9 cellular contexts compared by ENCODE assay signal in genomic region chr1:161726631-161727342, GRCh38. TPM values are rescaled to one million over a fixed set of nuclear protein-coding genes. Genes with fewer than 3 reads are reported as not detected.
DNase-seq lines count a peak whose midpoint lies in the region; ATAC-seq and TF ChIP-seq lines count a peak whose summit lies in the region.
"Had no signal": no experiment of that assay in that cellular context is flagged by ENCODE, and none has a peak within 500 bp of the region (broad histone marks: within the 10 kb centered on the region; RNA-seq: fewer than 3 reads in every experiment).

No MANE protein-coding gene starts in this region.

- H3K36me3 ChIP-seq in CD4-positive, alpha-beta memory T cell (ENCODE audit: insufficient read depth, low read length), result no peaks in the 10 kb centered on the region
- no peaks in the 10 kb centered on the region for H3K36me3 ChIP-seq in PC-9 (ENCODE audit: low read depth)
- no peaks in the 10 kb centered on the region for H3K36me3 ChIP-seq in naive thymus-derived CD4-positive, alpha-beta T cell (ENCODE audit: control insufficient read depth in 2 of 3, insufficient read depth in 3 of 3, low read length in 3 of 3)

- H3K9me2 ChIP-seq in PC-9 (ENCODE audit: insufficient read depth), result no peaks in the 10 kb centered on the region

- H3F3A ChIP-seq in PC-9 (ENCODE audit: insufficient read depth, low read depth), result peaks cover 27% of the 10 kb centered on the region

- H3K4me1 ChIP-seq in CD4-positive, alpha-beta memory T cell (ENCODE audit: insufficient read depth, low read length), result peaks cover 38% of the 10 kb centered on the region
- peaks cover 65% of the 10 kb centered on the region for H3K4me1 ChIP-seq in PC-9 (replicated peaks; ENCODE audit: insufficient read depth)
- H3K4me1 ChIP-seq in naive thymus-derived CD4-positive, alpha-beta T cell (ENCODE audit: control insufficient read depth in 2 of 2, insufficient read depth in 2 of 2, low read length in 2 of 2), result peaks cover 11 to 16% of the 10 kb centered on the region in 2 donors

- peak overlapping the region; percentile 61 for H3K27ac ChIP-seq in CD4-positive, alpha-beta memory T cell (ENCODE audit: low read depth, low read length)
- peak overlapping the region; percentile 88 for H3K27ac ChIP-seq in PC-9
- peak overlapping the region; percentile 59 for H3K27ac ChIP-seq in naive thymus-derived CD4-positive, alpha-beta T cell (ENCODE audit: low read depth, low read length)

- H3K4me2 ChIP-seq in PC-9, result peak overlapping the region; percentile 99

- peak overlapping the region; percentile 79 to 85 for H3K4me3 ChIP-seq in CD4-positive, alpha-beta memory T cell (ENCODE audit: low read length in 2 of 2)
- H3K4me3 ChIP-seq in PC-9 (peak overlapping the region; percentile 97), fibroblast of mammary gland (ENCODE audit: control insufficient read depth, low read depth, low read length) (peak overlapping the region; percentile 72)
- peak overlapping the region; percentile 93 for H3K4me3 ChIP-seq in naive thymus-derived CD4-positive, alpha-beta T cell (ENCODE audit: low read length)

- peaks cover 24 to 53% (median 39%) of the 10 kb centered on the region in 4 donors for H3K4me1 Mint-ChIP-seq in CD4-positive, alpha-beta memory T cell
- peaks cover 33% of the 10 kb centered on the region for H3K4me1 Mint-ChIP-seq in activated T-helper 17 cell treated with anti-CD3 and anti-CD28 coated beads, Interleukin-2, amount 50 U/mL, for 72 hours
- peaks cover 30 to 51% (median 35%) of the 10 kb centered on the region in 7 donors for H3K4me1 Mint-ChIP-seq in naive thymus-derived CD4-positive, alpha-beta T cell
- peaks cover 64% of the 10 kb centered on the region for H3K4me1 Mint-ChIP-seq in stimulated activated naive CD8-positive, alpha-beta T cell treated with anti-CD3 and anti-CD28 coated beads, Interleukin-15, Interleukin-2, amounts not matched to agents 100 ng/mL and 50 ng/mL, for 24 hours (ENCODE audit: low read depth)

- H3K4me3 Mint-ChIP-seq in CD4-positive, alpha-beta memory T cell, result peak overlapping the region; percentile 92 to 100 (median 96)
- H3K4me3 Mint-ChIP-seq in activated T-helper 17 cell treated with anti-CD3 and anti-CD28 coated beads, Interleukin-2, amount 50 U/mL, for 72 hours, result peak overlapping the region; percentile 85
- H3K4me3 Mint-ChIP-seq in naive thymus-derived CD4-positive, alpha-beta T cell, result peak overlapping the region; percentile 89 to 100 (median 99)
- H3K4me3 Mint-ChIP-seq in stimulated activated naive CD8-positive, alpha-beta T cell treated with anti-CD3 and anti-CD28 coated beads, Interleukin-15, Interleukin-2, amounts not matched to agents 100 ng/mL and 50 ng/mL, for 24 hours, result peak overlapping the region; percentile 87

- intact Hi-C loops in CD4-positive, alpha-beta memory T cell (cut with micrococcal nuclease), result loop anchor here (1.0 to 5.0 kb wide), 4 partner anchors 15 to 184 kb away; partner anchors contain the start of gene ATF6
- intact Hi-C loops in PC-9 (cut with micrococcal nuclease; ENCODE audit: unreplicated experiment), result loop anchor here (2.0 kb wide), 2 partner anchors 22 to 114 kb away; partner anchors contain the start of gene DUSP12
- intact Hi-C loops in naive thymus-derived CD4-positive, alpha-beta T cell (cut with micrococcal nuclease), result loop anchor here (1.0 to 10.0 kb wide), 15 partner anchors 12 to 1802 kb away; partner anchors contain the start of genes ATF6 (in 2 of the 2), DUSP12 (in 2 of the 2), TAGLN2 (in 1 of the 2) and TOMM40L (in 1 of the 2)

- ATAC-seq in GM19351 (IDR thresholded peaks at IDR 0.05; ENCODE audit: unreplicated experiment), result peak; percentile 49
- ATAC-seq in HG03460 (IDR thresholded peaks at IDR 0.05; ENCODE audit: unreplicated experiment), result peak; percentile 51
- ATAC-seq in activated T-helper 17 cell treated with anti-CD3 and anti-CD28 coated beads, Interleukin-2, amount 50 U/mL, for 72 hours (replicated peaks), result peak; percentile 41
- ATAC-seq in naive thymus-derived CD4-positive, alpha-beta T cell, result peak; percentile 73

- no peaks in the 10 kb centered on the region for H4K20me1 ChIP-seq in PC-9 (ENCODE audit: insufficient read depth)

- H3K27me3 Mint-ChIP-seq in CD4-positive, alpha-beta memory T cell, result no peaks in the 10 kb centered on the region
- peaks cover 19% of the 10 kb centered on the region for H3K27me3 Mint-ChIP-seq in activated T-helper 17 cell treated with anti-CD3 and anti-CD28 coated beads, Interleukin-2, amount 50 U/mL, for 72 hours
- H3K27me3 Mint-ChIP-seq in naive thymus-derived CD4-positive, alpha-beta T cell, result peaks cover 0 to 76% (median 0%) of the 10 kb centered on the region in 5 donors
- H3K27me3 Mint-ChIP-seq in stimulated activated naive CD8-positive, alpha-beta T cell treated with anti-CD3 and anti-CD28 coated beads, Interleukin-15, Interleukin-2, amounts not matched to agents 100 ng/mL and 50 ng/mL, for 24 hours, result peaks cover 22% of the 10 kb centered on the region

- TF ChIP-seq CTCF in PC-9 (conservative IDR thresholded peaks at IDR 0.05) (no peak), fibroblast of mammary gland (conservative IDR thresholded peaks at IDR 0.05; ENCODE audit: control insufficient read depth, insufficient read depth, low read depth, low read length) (no peak)

- no TSS peak for BruUV-seq in PC-9 (replicated peaks; lab: Mats Ljungman, UMichigan)

- POLR2A ChIA-PET in CD4-positive, alpha-beta memory T cell (lab: Charles Lee; ENCODE audit: partially characterized antibody), result interaction anchor here (0.6 to 4.6 kb wide), 23 partner anchors 8 to 1804 kb away, joined by 3 to 104 read pairs (median 4); partner anchors contain the start of genes ATF6, DUSP12 and HSPA6
- POLR2A ChIA-PET in PC-9 (lab: Charles Lee; ENCODE audit: unreplicated experiment), result interaction anchor here (0.5 to 0.7 kb wide), 3 partner anchors 327 to 1319 kb away, joined by 3 to 9 read pairs (median 5); no protein-coding TSS in a partner anchor
- POLR2A ChIA-PET in naive thymus-derived CD4-positive, alpha-beta T cell (lab: Charles Lee), result interaction anchor here (0.9 to 5.3 kb wide), 13 partner anchors 10 to 1595 kb away, joined by 3 to 60 read pairs (median 5); partner anchors contain the start of genes DUSP12, NUF2 and PPOX

- CTCF ChIA-PET in CD4-positive, alpha-beta memory T cell (lab: Charles Lee; ENCODE audit: partially characterized antibody), result interaction anchor here (0.9 to 6.6 kb wide), 8 partner anchors 10 to 345 kb away, joined by 3 to 103 read pairs (median 6); partner anchors contain the start of gene DUSP12
- CTCF ChIA-PET in PC-9 (lab: Charles Lee), result interaction anchor here (0.7 kb wide), 1 partner anchor 114 kb away, joined by 5 read pairs; no protein-coding TSS in a partner anchor
- CTCF ChIA-PET in naive thymus-derived CD4-positive, alpha-beta T cell (lab: Charles Lee), result interaction anchor here (0.7 to 2.7 kb wide), 8 partner anchors 11 to 336 kb away, joined by 3 to 36 read pairs (median 4); partner anchors contain the start of genes DUSP12 and OLFML2B

- peaks cover 0 to 6% of the 10 kb centered on the region in 2 donors for H3K36me3 Mint-ChIP-seq in CD4-positive, alpha-beta memory T cell
- H3K36me3 Mint-ChIP-seq in activated T-helper 17 cell treated with anti-CD3 and anti-CD28 coated beads, Interleukin-2, amount 50 U/mL, for 72 hours (ENCODE audit: low read depth), result no peaks in the 10 kb centered on the region
- H3K36me3 Mint-ChIP-seq in naive thymus-derived CD4-positive, alpha-beta T cell, result peaks cover 0 to 3% (median 0%) of the 10 kb centered on the region in 5 donors
- no peaks in the 10 kb centered on the region for H3K36me3 Mint-ChIP-seq in stimulated activated naive CD8-positive, alpha-beta T cell treated with anti-CD3 and anti-CD28 coated beads, Interleukin-15, Interleukin-2, amounts not matched to agents 100 ng/mL and 50 ng/mL, for 24 hours (ENCODE audit: low read depth)

- peak; percentile 66 to 77 (median 68) for DNase-seq in CD4-positive, alpha-beta memory T cell
- DNase-seq in PC-9, result peak; percentile 70 to 80
- DNase-seq in fibroblast of mammary gland (ENCODE audit: low read depth), result peak; percentile 80
- peak; percentile 48 to 68 (median 64) for DNase-seq in naive thymus-derived CD4-positive, alpha-beta T cell

- H3K27ac Mint-ChIP-seq in CD4-positive, alpha-beta memory T cell, result peak overlapping the region; percentile 22 to 97 (median 77)
- no peak overlapping the region for H3K27ac Mint-ChIP-seq in activated T-helper 17 cell treated with anti-CD3 and anti-CD28 coated beads, Interleukin-2, amount 50 U/mL, for 72 hours
- H3K27ac Mint-ChIP-seq in naive thymus-derived CD4-positive, alpha-beta T cell, result peak overlapping the region in 4 of 9 donors; percentile 58 to 94 (median 72)
- peak overlapping the region; percentile 65 for H3K27ac Mint-ChIP-seq in stimulated activated naive CD8-positive, alpha-beta T cell treated with anti-CD3 and anti-CD28 coated beads, Interleukin-15, Interleukin-2, amounts not matched to agents 100 ng/mL and 50 ng/mL, for 24 hours

- H3K79me2 ChIP-seq in PC-9 (ENCODE audit: low read depth), result peaks cover 18% of the 10 kb centered on the region

- H2AFZ ChIP-seq in PC-9, result peak overlapping the region; percentile 93

- no peaks in the 10 kb centered on the region for H3K9me3 Mint-ChIP-seq in CD4-positive, alpha-beta memory T cell
- no peaks in the 10 kb centered on the region for H3K9me3 Mint-ChIP-seq in activated T-helper 17 cell treated with anti-CD3 and anti-CD28 coated beads, Interleukin-2, amount 50 U/mL, for 72 hours
- peaks cover 0 to 2% (median 0%) of the 10 kb centered on the region in 11 donors for H3K9me3 Mint-ChIP-seq in naive thymus-derived CD4-positive, alpha-beta T cell
- no peaks in the 10 kb centered on the region for H3K9me3 Mint-ChIP-seq in stimulated activated naive CD8-positive, alpha-beta T cell treated with anti-CD3 and anti-CD28 coated beads, Interleukin-15, Interleukin-2, amounts not matched to agents 100 ng/mL and 50 ng/mL, for 24 hours

- no peaks in the 10 kb centered on the region for H3K27me3 ChIP-seq in CD4-positive, alpha-beta memory T cell (ENCODE audit: insufficient read depth, low read length)
- H3K27me3 ChIP-seq in PC-9 (ENCODE audit: insufficient read depth, low read depth), result no peaks in the 10 kb centered on the region
- H3K27me3 ChIP-seq in naive thymus-derived CD4-positive, alpha-beta T cell (ENCODE audit: control insufficient read depth in 2 of 2, insufficient read depth in 2 of 2, low read length in 2 of 2), result no peaks in the 10 kb centered on the region

- no peaks in the 10 kb centered on the region for H3K9me3 ChIP-seq in CD4-positive, alpha-beta memory T cell (ENCODE audit: control insufficient read depth in 1 of 2, low read length in 2 of 2)
- no peaks in the 10 kb centered on the region for H3K9me3 ChIP-seq in PC-9 (ENCODE audit: insufficient read depth, low read depth)
- no peaks in the 10 kb centered on the region for H3K9me3 ChIP-seq in naive thymus-derived CD4-positive, alpha-beta T cell (ENCODE audit: control insufficient read depth in 2 of 3, low read length in 3 of 3)

RNA-seq across cellular contexts. Expression of gene FCRLB, which starts 5.4 kb away (rescaled TPM):
- total RNA-seq in CD4-positive, alpha-beta memory T cell, result 1 to 10 TPM; 1.2 to 1.5 TPM
- 1 to 10 TPM; 1.0 to 1.6 TPM for polyA plus RNA-seq in CD4-positive, alpha-beta memory T cell
- 1.0 and 1.5 TPM in 2 replicates for total RNA-seq in PC-9 (2021)
- not detected for total RNA-seq in activated T-helper 17 cell treated with anti-CD3 and anti-CD28 coated beads, Interleukin-2, amount 50 U/mL, for 72 hours
- total RNA-seq in naive thymus-derived CD4-positive, alpha-beta T cell, result 1 to 10 TPM in 2 of 5 experiments, under 1 TPM in 3; 0.34 to 1.8 (median 0.76) TPM
- under 1 TPM; 0.79 to 0.90 TPM for polyA plus RNA-seq in naive thymus-derived CD4-positive, alpha-beta T cell

RNA-seq across cellular contexts. Expression of gene FCRLA, which starts 19.8 kb away (rescaled TPM):
- total RNA-seq in CD4-positive, alpha-beta memory T cell, result not detected
- 1 to 10 TPM in 1 of 2 donors, under 1 TPM in 1; 0.23 to 2.7 TPM for polyA plus RNA-seq in CD4-positive, alpha-beta memory T cell
- 0.20 TPM in 1 of 2 replicates, not detected in the other for total RNA-seq in PC-9 (2021)
- total RNA-seq in activated T-helper 17 cell treated with anti-CD3 and anti-CD28 coated beads, Interleukin-2, amount 50 U/mL, for 72 hours, result not detected
- 1 to 10 TPM in 1 of 5 experiments, under 1 TPM in 3, not detected in 1; 0.32 to 1.8 (median 0.53) TPM for total RNA-seq in naive thymus-derived CD4-positive, alpha-beta T cell
- under 1 TPM; 0.56 to 0.59 TPM for polyA plus RNA-seq in naive thymus-derived CD4-positive, alpha-beta T cell
- total RNA-seq: dermis microvascular lymphatic vessel endothelial cell had no signal

RNA-seq across cellular contexts. Expression of gene DUSP12, which starts 22.8 kb away (rescaled TPM):
- total RNA-seq in CD4-positive, alpha-beta memory T cell, result 10 to 100 TPM; 30.4 to 31.6 TPM
- 10 to 100 TPM; 53.8 to 86.5 TPM for polyA plus RNA-seq in CD4-positive, alpha-beta memory T cell
- 21.0 and 23.6 TPM in 2 replicates for total RNA-seq in PC-9 (2021)
- total RNA-seq in activated T-helper 17 cell treated with anti-CD3 and anti-CD28 coated beads, Interleukin-2, amount 50 U/mL, for 72 hours, result 10 to 100 TPM; 12.0 to 16.7 TPM
- total RNA-seq in naive thymus-derived CD4-positive, alpha-beta T cell, result 10 to 100 TPM; 16.1 to 31.4 (median 24.1) TPM
- polyA plus RNA-seq in naive thymus-derived CD4-positive, alpha-beta T cell, result 10 to 100 TPM; 74.3 to 75.2 TPM

RNA-seq across cellular contexts. Expression of gene ATF6, which starts 39.3 kb away (rescaled TPM):
- 10 to 100 TPM; 22.3 to 22.4 TPM for total RNA-seq in CD4-positive, alpha-beta memory T cell
- polyA plus RNA-seq in CD4-positive, alpha-beta memory T cell, result 10 to 100 TPM; 14.3 to 22.7 TPM
- total RNA-seq in PC-9 (2021), result 14.6 and 19.5 TPM in 2 replicates
- 10 to 100 TPM; 17.5 to 24.9 TPM for total RNA-seq in activated T-helper 17 cell treated with anti-CD3 and anti-CD28 coated beads, Interleukin-2, amount 50 U/mL, for 72 hours
- 10 to 100 TPM; 22.4 to 27.5 (median 26.9) TPM for total RNA-seq in naive thymus-derived CD4-positive, alpha-beta T cell
- 10 to 100 TPM; 17.9 to 20.3 TPM for polyA plus RNA-seq in naive thymus-derived CD4-positive, alpha-beta T cell

Comparison
In these comparisons a context has a peak if more than half of its experiments do, and no peak if none do; other contexts are left out.
1. Peak in every context shown above with its lines: DNase-seq, ATAC-seq, H3K4me3 ChIP-seq and H3K27ac ChIP-seq.